In genomic region chr13:98672947-98673545, GRCh38 we compare ENCODE assay signal across 1 cellular context.
A peak's percentile ranks its signal among the peaks of the same experiment; 100 is the strongest.
TF ChIP-seq lines count a peak whose summit lies in the region.

No MANE protein-coding gene starts in this region.

TF ChIP-seq in HepG2, 621 proteins besides CTCF, POLR2A, EP300 and RAD21 (continued from another document and continues in another):
- TF ChIP-seq GZF1 (CRISPR knock-in tag; IDR thresholded peaks at IDR 0.05) (no peak), ZNF770 (CRISPR knock-in tag; IDR thresholded peaks at IDR 0.05) (no peak), SCMH1 (CRISPR knock-in tag; IDR thresholded peaks at IDR 0.05; ENCODE audit: borderline replicate concordance) (no peak), ZNF124 (CRISPR knock-in tag; IDR thresholded peaks at IDR 0.05) (0 out of 2 replicates have a peak, but pooled peaks have one; percentile 39), ZFP36L2 (CRISPR knock-in tag; IDR thresholded peaks at IDR 0.05) (no peak), ZNF3 (CRISPR knock-in tag; IDR thresholded peaks at IDR 0.05) (no peak), PPARG (CRISPR knock-in tag; conservative IDR thresholded peaks at IDR 0.05) (peak; percentile 55), ZNF121 (CRISPR knock-in tag; IDR thresholded peaks at IDR 0.05) (no peak), ZNF496 (CRISPR knock-in tag; IDR thresholded peaks at IDR 0.05; ENCODE audit: insufficient replicate concordance) (no peak), ZNF570 (CRISPR knock-in tag; IDR thresholded peaks at IDR 0.05; ENCODE audit: borderline replicate concordance) (no peak), PHF8 (CRISPR knock-in tag; IDR thresholded peaks at IDR 0.05) (no peak), ZSCAN21 (CRISPR knock-in tag; IDR thresholded peaks at IDR 0.05; ENCODE audit: borderline replicate concordance) (no peak), SIN3A (IDR thresholded peaks at IDR 0.05; ENCODE audit: borderline replicate concordance, low read depth, low read length) (no peak), CREBL2 (CRISPR knock-in tag; IDR thresholded peaks at IDR 0.05; ENCODE audit: borderline replicate concordance) (no peak), PTBP1 (IDR thresholded peaks at IDR 0.05; ENCODE audit: low read depth, low read length, poor library complexity, severe bottlenecking) (no peak), ZBTB40 (IDR thresholded peaks at IDR 0.05) (no peak), ZBTB40 (CRISPR knock-in tag; IDR thresholded peaks at IDR 0.05) (no peak), ZKSCAN1 (IDR thresholded peaks at IDR 0.05; ENCODE audit: low read length) (0 out of 2 replicates have a peak, but pooled peaks have one; percentile 47), GATAD2A (CRISPR knock-in tag; IDR thresholded peaks at IDR 0.05) (peak; percentile 12; the same call in 1 of the 2 replicates), AGO2 (optimal IDR thresholded peaks at IDR 0.05; ENCODE audit: low read depth, low read length) (no peak), KAT2B (IDR thresholded peaks at IDR 0.05; ENCODE audit: borderline replicate concordance, low read depth, low read length) (no peak), HOXD1 (CRISPR knock-in tag; IDR thresholded peaks at IDR 0.05) (no peak), KAT8 (CRISPR knock-in tag; IDR thresholded peaks at IDR 0.05) (no peak), MTERF4 (CRISPR knock-in tag; IDR thresholded peaks at IDR 0.05) (no peak), ZNF205 (CRISPR knock-in tag; IDR thresholded peaks at IDR 0.05) (no peak), ZNF501 (CRISPR knock-in tag; IDR thresholded peaks at IDR 0.05) (0 out of 2 replicates have a peak, but pooled peaks have one; percentile 22), ZNF468 (CRISPR knock-in tag; IDR thresholded peaks at IDR 0.05) (no peak), U2AF1 (optimal IDR thresholded peaks at IDR 0.05; ENCODE audit: low read depth, low read length) (no peak), E2F5 (CRISPR knock-in tag; conservative IDR thresholded peaks at IDR 0.05) (no peak), MEIS1 (CRISPR knock-in tag; IDR thresholded peaks at IDR 0.05; ENCODE audit: borderline replicate concordance) (no peak), DNMT3B (CRISPR knock-in tag; conservative IDR thresholded peaks at IDR 0.05) (no peak), ZNF841 (CRISPR knock-in tag; IDR thresholded peaks at IDR 0.05; ENCODE audit: borderline replicate concordance) (no peak), RXRA (CRISPR knock-in tag; IDR thresholded peaks at IDR 0.05) (peak; percentile 74; the same call in 1 of the 2 replicates), PAX8 (CRISPR knock-in tag; IDR thresholded peaks at IDR 0.05; ENCODE audit: borderline replicate concordance) (no peak), NFYB (CRISPR knock-in tag; IDR thresholded peaks at IDR 0.05) (no peak), RBM22 (optimal IDR thresholded peaks at IDR 0.05; ENCODE audit: low read length) (no peak)
- TF ChIP-seq, protein P1, sequence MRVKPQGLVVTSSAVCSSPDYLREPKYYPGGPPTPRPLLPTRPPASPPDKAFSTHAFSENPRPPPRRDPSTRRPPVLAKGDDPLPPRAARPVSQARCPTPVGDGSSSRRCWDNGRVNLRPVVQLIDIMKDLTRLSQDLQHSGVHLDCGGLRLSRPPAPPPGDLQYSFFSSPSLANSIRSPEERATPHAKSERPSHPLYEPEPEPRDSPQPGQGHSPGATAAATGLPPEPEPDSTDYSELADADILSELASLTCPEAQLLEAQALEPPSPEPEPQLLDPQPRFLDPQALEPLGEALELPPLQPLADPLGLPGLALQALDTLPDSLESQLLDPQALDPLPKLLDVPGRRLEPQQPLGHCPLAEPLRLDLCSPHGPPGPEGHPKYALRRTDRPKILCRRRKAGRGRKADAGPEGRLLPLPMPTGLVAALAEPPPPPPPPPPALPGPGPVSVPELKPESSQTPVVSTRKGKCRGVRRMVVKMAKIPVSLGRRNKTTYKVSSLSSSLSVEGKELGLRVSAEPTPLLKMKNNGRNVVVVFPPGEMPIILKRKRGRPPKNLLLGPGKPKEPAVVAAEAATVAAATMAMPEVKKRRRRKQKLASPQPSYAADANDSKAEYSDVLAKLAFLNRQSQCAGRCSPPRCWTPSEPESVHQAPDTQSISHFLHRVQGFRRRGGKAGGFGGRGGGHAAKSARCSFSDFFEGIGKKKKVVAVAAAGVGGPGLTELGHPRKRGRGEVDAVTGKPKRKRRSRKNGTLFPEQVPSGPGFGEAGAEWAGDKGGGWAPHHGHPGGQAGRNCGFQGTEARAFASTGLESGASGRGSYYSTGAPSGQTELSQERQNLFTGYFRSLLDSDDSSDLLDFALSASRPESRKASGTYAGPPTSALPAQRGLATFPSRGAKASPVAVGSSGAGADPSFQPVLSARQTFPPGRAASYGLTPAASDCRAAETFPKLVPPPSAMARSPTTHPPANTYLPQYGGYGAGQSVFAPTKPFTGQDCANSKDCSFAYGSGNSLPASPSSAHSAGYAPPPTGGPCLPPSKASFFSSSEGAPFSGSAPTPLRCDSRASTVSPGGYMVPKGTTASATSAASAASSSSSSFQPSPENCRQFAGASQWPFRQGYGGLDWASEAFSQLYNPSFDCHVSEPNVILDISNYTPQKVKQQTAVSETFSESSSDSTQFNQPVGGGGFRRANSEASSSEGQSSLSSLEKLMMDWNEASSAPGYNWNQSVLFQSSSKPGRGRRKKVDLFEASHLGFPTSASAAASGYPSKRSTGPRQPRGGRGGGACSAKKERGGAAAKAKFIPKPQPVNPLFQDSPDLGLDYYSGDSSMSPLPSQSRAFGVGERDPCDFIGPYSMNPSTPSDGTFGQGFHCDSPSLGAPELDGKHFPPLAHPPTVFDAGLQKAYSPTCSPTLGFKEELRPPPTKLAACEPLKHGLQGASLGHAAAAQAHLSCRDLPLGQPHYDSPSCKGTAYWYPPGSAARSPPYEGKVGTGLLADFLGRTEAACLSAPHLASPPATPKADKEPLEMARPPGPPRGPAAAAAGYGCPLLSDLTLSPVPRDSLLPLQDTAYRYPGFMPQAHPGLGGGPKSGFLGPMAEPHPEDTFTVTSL (CRISPR knock-in tag; IDR thresholded peaks at IDR 0.05; ENCODE audit: borderline replicate concordance) = no peak
- TF ChIP-seq, protein P2, sequence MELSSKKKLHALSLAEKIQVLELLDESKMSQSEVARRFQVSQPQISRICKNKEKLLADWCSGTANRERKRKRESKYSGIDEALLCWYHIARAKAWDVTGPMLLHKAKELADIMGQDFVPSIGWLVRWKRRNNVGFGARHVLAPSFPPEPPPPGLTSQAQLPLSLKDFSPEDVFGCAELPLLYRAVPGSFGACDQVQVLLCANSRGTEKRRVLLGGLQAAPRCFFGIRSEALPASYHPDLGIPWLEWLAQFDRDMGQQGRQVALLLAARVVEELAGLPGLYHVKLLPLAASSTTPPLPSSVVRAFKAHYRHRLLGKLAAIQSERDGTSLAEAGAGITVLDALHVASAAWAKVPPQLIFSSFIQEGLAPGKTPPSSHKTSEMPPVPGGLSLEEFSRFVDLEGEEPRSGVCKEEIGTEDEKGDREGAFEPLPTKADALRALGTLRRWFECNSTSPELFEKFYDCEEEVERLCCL (CRISPR knock-in tag; IDR thresholded peaks at IDR 0.05; ENCODE audit: borderline replicate concordance) = no peak
